In the genomic region with DNA sequence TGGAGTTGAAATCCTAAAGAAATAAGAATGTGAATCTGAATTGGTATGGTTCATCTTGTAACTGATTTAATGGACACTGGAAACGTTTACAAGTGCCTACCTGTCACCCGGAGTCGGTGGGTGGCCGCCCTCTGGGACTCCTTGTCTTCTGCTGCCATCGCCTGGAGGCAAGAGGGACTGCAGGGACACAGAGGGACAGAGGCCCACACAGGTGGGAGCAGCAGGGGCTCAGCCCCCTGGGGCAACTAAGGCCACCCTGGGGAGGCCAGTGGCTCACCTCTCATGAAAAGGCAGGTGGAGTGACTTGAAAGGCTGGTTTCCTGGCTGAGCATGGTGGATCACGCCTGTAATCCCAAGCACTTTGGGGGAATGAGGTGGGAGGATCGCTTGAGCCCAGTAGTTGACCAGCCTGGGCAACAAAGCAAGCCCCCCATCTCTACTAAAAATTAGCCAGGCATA, we compare ENCODE assay signal across 8 cellular contexts. TPM values are rescaled to one million over a fixed set of nuclear protein-coding genes. Genes with fewer than 3 reads are reported as not detected.
DNase-seq lines count a peak whose midpoint lies in the region; ATAC-seq, FAIRE-seq and TF ChIP-seq lines count a peak whose summit lies in the region.

No MANE protein-coding gene starts in this region.

- no peaks in the 10 kb centered on the region for H3K36me3 ChIP-seq in bronchial epithelial cell (ENCODE audit: control insufficient read depth, insufficient read depth, low read length)

- no peak for ATAC-seq in GM18873 (IDR thresholded peaks at IDR 0.05; ENCODE audit: low FRiP score, unreplicated experiment)

- TF ChIP-seq CTCF in bronchial epithelial cell (IDR thresholded peaks at IDR 0.05; ENCODE audit: insufficient read depth, low read length, severe bottlenecking) = peak; percentile 94

- peak; percentile 59 for DNase-seq in ACHN
- peak; percentile 75 for DNase-seq in GM19239 (ENCODE audit: insufficient read length, low spot score)
- DNase-seq in NCI-H2196 (lab: John Stamatoyannopoulos, UW; ENCODE audit: unreplicated experiment) = peak; percentile 74
- DNase-seq in activated CD4-positive, CD25-positive, alpha-beta regulatory T cell treated with anti-CD3 and anti-CD28 coated beads, Interleukin-2, amount 50 U/mL, for 16 hours (ENCODE audit: low read depth, low spot score) = peak; percentile 56
- peak; percentile 51 for DNase-seq in bronchial epithelial cell (ENCODE audit: low read depth)
- DNase-seq in left kidney (ENCODE audit: low read depth, low spot score) = peak; percentile 90
- peak; percentile 86 for DNase-seq in stimulated activated CD4-positive, alpha-beta T cell treated with anti-CD3 and anti-CD28 coated beads, Interleukin-4, amount 100 ng/mL, for 24 hours

- peak; percentile 70 for FAIRE-seq in GM19239 (lab: Jason Lieb, UNC)
- no peak for FAIRE-seq in bronchial epithelial cell (lab: Jason Lieb, UNC)

- in situ Hi-C loops in ACHN (cut with HindIII; ENCODE audit: low pct_ligation_motif_present, low pct_unique_long_range_greater_than_20kb, low sequenced_read_pairs) = no loop called here

- H3K4me3 ChIP-seq in bronchial epithelial cell (ENCODE audit: low read depth, low read length) = no peak overlapping the region

- no peaks in the 10 kb centered on the region for H3K27me3 ChIP-seq in bronchial epithelial cell (ENCODE audit: control insufficient read depth, insufficient read depth, low read length)

RNA-seq across cellular contexts. Expression of a gene that starts 23.2 kb away (rescaled TPM):
- 0.26 and 0.64 TPM in 2 replicates for total RNA-seq in bronchial epithelial cell

RNA-seq across cellular contexts. Expression of a gene that starts 48.5 kb away (rescaled TPM):
- total RNA-seq in bronchial epithelial cell = 19.5 and 26.6 TPM in 2 replicates
